ENCODE assay signal across 8 cellular contexts in genomic region chr6:3119040-3119723, GRCh38. TPM values are rescaled to one million over a fixed set of nuclear protein-coding genes. Genes with fewer than 3 reads are reported as not detected.
DNase-seq lines count a peak whose midpoint lies in the region; ATAC-seq and TF ChIP-seq lines count a peak whose summit lies in the region.

No MANE protein-coding gene starts in this region.

- H3K36me3 ChIP-seq in HEK293 (ENCODE audit: control insufficient read depth in 2 of 2, insufficient read depth in 1 of 2, low read length in 2 of 2) (peaks cover 0 to 12% of the 10 kb centered on the region in 2 experiments; a peak in 1 of 3 replicates), liver (ENCODE audit: control insufficient read depth in 4 of 4, insufficient read depth in 3 of 4, low read depth in 1 of 4, low read length in 3 of 4) (peaks cover 2 to 10% (median 4%) of the 10 kb centered on the region in 4 donors)

- no peaks in the 10 kb centered on the region for H3K9me3 Mint-ChIP-seq in central memory CD8-positive, alpha-beta T cell

- H3K4me3 ChIP-seq in HEK293 (ENCODE audit: low read depth, low read length) (peak overlapping the region; percentile 94), liver (ENCODE audit: low read depth in 1 of 3, low read length in 3 of 3) (peak overlapping the region; percentile 75 to 87 (median 84))

- no peak for TF ChIP-seq RAD21 in liver (IDR thresholded peaks at IDR 0.05)

- DNase-seq in NOMO-1 treated with DMSO at 0.1 percent for 48 hours (lab: John Stamatoyannopoulos, UW; ENCODE audit: unreplicated experiment) (peak; percentile 5), NOMO-1 treated with dmso at 0.1 percent for 144 hours (lab: John Stamatoyannopoulos, UW; ENCODE audit: unreplicated experiment) (no peak), NAMALWA (ENCODE audit: low spot score) (peak; percentile 43)
- DNase-seq in central memory CD8-positive, alpha-beta T cell (ENCODE audit: low spot score in 2 of 2), result no peak
- no peak for DNase-seq in stimulated activated CD4-positive, alpha-beta T cell treated with anti-CD3 and anti-CD28 coated beads, Interleukin-1b, Interleukin-23, amount 100 ng/mL, for 48 hours

- CTCF ChIA-PET in HEK293 (lab: Yijun Ruan, JAX), result interaction anchor here (0.6 to 3.5 kb wide), 9 partner anchors 62 to 383 kb away, joined by 3 to 15 read pairs (median 3); no protein-coding TSS in a partner anchor

- peak overlapping the region; percentile 87; the same call in 1 of the 2 replicates for H3K27ac ChIP-seq in HEK293 (ENCODE audit: extremely low read depth, low read depth, low read length)
- peak overlapping the region; percentile 94 to 96 for H3K27ac ChIP-seq in liver (ENCODE audit: low read depth in 1 of 2, low read length in 2 of 2)
- peak overlapping the region; percentile 50 for H3K27ac ChIP-seq in temporal lobe (ENCODE audit: low read depth, low read length)

- no peaks in the 10 kb centered on the region for H3K27me3 ChIP-seq in liver (ENCODE audit: control insufficient read depth in 4 of 4, insufficient read depth in 4 of 4, low read length in 3 of 4)

- H3K4me1 ChIP-seq in HEK293 (ENCODE audit: control insufficient read depth, insufficient read depth, low read length), result 0 out of 2 replicates have a peak, but pooled peaks cover 3% of the 10 kb centered on the region
- peaks cover 6 to 49% (median 32%) of the 10 kb centered on the region in 4 donors for H3K4me1 ChIP-seq in liver (ENCODE audit: control insufficient read depth in 4 of 4, insufficient read depth in 4 of 4, low read length in 3 of 4)

- peaks cover 10% of the 10 kb centered on the region for H3K36me3 Mint-ChIP-seq in central memory CD8-positive, alpha-beta T cell (ENCODE audit: insufficient read depth)

- no peak overlapping the region for H3K27ac Mint-ChIP-seq in central memory CD8-positive, alpha-beta T cell (ENCODE audit: low read depth)

- 11% methylated on average over 19 of the region's 19 CpGs for WGBS in liver

- peaks cover 15% of the 10 kb centered on the region for H3K4me1 Mint-ChIP-seq in central memory CD8-positive, alpha-beta T cell

- no peaks in the 10 kb centered on the region for H3K27me3 Mint-ChIP-seq in central memory CD8-positive, alpha-beta T cell

- peak overlapping the region; percentile 92 for H3K4me3 Mint-ChIP-seq in central memory CD8-positive, alpha-beta T cell

- H3K9ac ChIP-seq in liver (ENCODE audit: low read depth in 1 of 2, low read length in 2 of 2), result peak overlapping the region; percentile 89 to 93

- POLR2A ChIA-PET in HEK293 (lab: Yijun Ruan, JAX), result interaction anchor here (0.5 to 1.0 kb wide), 9 partner anchors 9 to 147 kb away, joined by 3 to 6 read pairs (median 3); partner anchors contain the start of genes NQO2 and TUBB2A

- ATAC-seq in central memory CD8-positive, alpha-beta T cell (replicated peaks; ENCODE audit: extremely low read depth, poor library complexity, severe bottlenecking), result peak; percentile 21

- H3K9me3 ChIP-seq in HEK293 (ENCODE audit: control insufficient read depth, insufficient read depth, low read depth, low read length) (no peaks in the 10 kb centered on the region), liver (ENCODE audit: control insufficient read depth in 4 of 4, low read length in 3 of 4) (no peaks in the 10 kb centered on the region)

- TF ChIP-seq CTCF in HEK293 (tag by site-specific recombination; IDR thresholded peaks at IDR 0.05), result no peak
- TF ChIP-seq CTCF in liver (IDR thresholded peaks at IDR 0.05; ENCODE audit: low read depth, low read length, missing input control), result no peak

TF ChIP-seq in HEK293, 187 proteins besides CTCF, POLR2A, EP300 and RAD21:
- no peak for TF ChIP-seq ZBTB8A (tag by site-specific recombination; IDR thresholded peaks at IDR 0.05)
- peak; percentile 70 for TF ChIP-seq ZNF600 (tag by site-specific recombination; IDR thresholded peaks at IDR 0.05)
- TF ChIP-seq ZBTB20 (tag by site-specific recombination; IDR thresholded peaks at IDR 0.05), result peak; percentile 99
- 0 out of 2 replicates have a peak, but pooled peaks have one; percentile 22 for TF ChIP-seq ZNF561 (tag by site-specific recombination; IDR thresholded peaks at IDR 0.05; ENCODE audit: borderline replicate concordance)

TF ChIP-seq in liver, 16 proteins besides CTCF, POLR2A, EP300 and RAD21:
- TF ChIP-seq TAF1 (conservative IDR thresholded peaks at IDR 0.05) (no peak), GABPA (IDR thresholded peaks at IDR 0.05 in 1 of 2, conservative IDR thresholded peaks at IDR 0.05 in 1 of 2) (no peak), RXRA (IDR thresholded peaks at IDR 0.05) (peak; percentile 66 to 72), ATF3 (IDR thresholded peaks at IDR 0.05) (no peak), YY1 (IDR thresholded peaks at IDR 0.05) (peak; percentile 11), MAX (IDR thresholded peaks at IDR 0.05) (no peak), REST (IDR thresholded peaks at IDR 0.05) (no peak), NR2F2 (IDR thresholded peaks at IDR 0.05) (no peak), SP1 (IDR thresholded peaks at IDR 0.05) (peak; percentile 63), FOXA1 (IDR thresholded peaks at IDR 0.05) (no peak), EGR1 (IDR thresholded peaks at IDR 0.05; ENCODE audit: low read depth in 2 of 2) (peak in 1 of 2 donors; percentile 16), ZBTB33 (IDR thresholded peaks at IDR 0.05) (no peak), HNF4G (IDR thresholded peaks at IDR 0.05) (peak; percentile 78), JUND (IDR thresholded peaks at IDR 0.05) (no peak), HNF4A (conservative IDR thresholded peaks at IDR 0.05) (peak; percentile 96 to 97), FOXA2 (IDR thresholded peaks at IDR 0.05) (no peak)
TF ChIP-seq in liver: peak in this region for 6.

RNA-seq across cellular contexts. Expression of gene BPHL, which starts 0.7 kb away (rescaled TPM):
- total RNA-seq in liver (10 to 100 TPM; 16.0 to 33.4 TPM), temporal lobe (19.2 TPM)
- polyA plus RNA-seq in liver, result 10 to 100 TPM; 29.6 to 90.8 TPM

RNA-seq across cellular contexts. Expression of gene TUBB2A, which starts 38.2 kb away (rescaled TPM):
- total RNA-seq in liver (10 to 100 TPM; 89.8 to 94.8 TPM), temporal lobe (1,088 TPM)
- 10 to 100 TPM; 53.5 to 86.3 TPM for polyA plus RNA-seq in liver

RNA-seq across cellular contexts. Expression of gene RIPK1, which starts 50.9 kb away (rescaled TPM):
- total RNA-seq in liver (10 to 100 TPM; 14.0 to 27.2 TPM), temporal lobe (8.4 TPM)
- 10 to 100 TPM in 1 of 2 donors, 1 to 10 TPM in 1; 6.7 to 12.6 TPM for polyA plus RNA-seq in liver

Comparison
In these comparisons a context has a peak if more than half of its experiments do, and no peak if none do; other contexts are left out.
1. DNase-seq: peak in NOMO-1 treated with DMSO at 0.1 percent for 48 hours (single experiment) and NAMALWA (single experiment); none in NOMO-1 treated with dmso at 0.1 percent for 144 hours (single experiment), central memory CD8-positive, alpha-beta T cell (0 of 2) and stimulated activated CD4-positive, alpha-beta T cell treated with anti-CD3 and anti-CD28 coated beads, Interleukin-1b, Interleukin-23, amount 100 ng/mL, for 48 hours (single experiment).
2. RNA of gene TUBB2A, which starts 38.2 kb away (total RNA-seq): 1,088 TPM in temporal lobe (single experiment); 89.8 to 94.8 TPM in liver; every median in the first group is over 10 times any median in the second.
3. Peak in every context shown above with its lines, with median percentiles within 50 percentile points of each other: H3K27ac ChIP-seq.